In the genomic region with DNA sequence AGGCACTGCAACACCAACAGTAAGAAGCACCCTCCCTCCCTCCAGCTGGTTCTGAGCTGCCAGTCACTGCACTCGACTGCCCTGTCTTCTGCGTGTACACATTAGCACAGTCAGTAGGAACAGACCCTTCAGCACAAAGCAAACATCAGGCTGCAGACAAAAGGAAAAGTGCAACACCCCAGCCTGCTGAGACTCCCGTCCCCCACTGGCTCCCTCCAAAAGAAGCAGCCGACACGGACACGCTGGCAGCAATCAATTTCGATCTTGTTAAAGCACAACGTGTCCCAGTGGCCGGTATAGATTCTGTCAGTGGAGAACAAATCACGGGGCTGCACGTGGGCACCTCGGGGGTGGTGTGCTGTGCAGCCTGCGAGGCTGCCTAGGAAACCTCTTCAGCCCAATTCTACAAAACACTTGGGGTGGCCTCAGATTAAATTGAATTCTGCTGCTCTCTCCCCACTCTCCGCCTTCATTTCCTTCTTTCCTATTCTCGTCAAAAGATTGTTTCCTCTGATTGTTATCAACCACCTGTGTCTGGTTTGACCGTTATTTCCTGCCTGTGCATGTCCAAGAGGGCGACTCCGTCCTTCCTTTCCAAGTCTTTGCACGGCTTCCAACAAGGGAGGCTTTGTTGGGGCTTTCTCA, we compare ENCODE assay signal across 10 cellular contexts. TPM values are rescaled to one million over a fixed set of nuclear protein-coding genes. Genes with fewer than 3 reads are reported as not detected.
A peak's percentile ranks its signal among the peaks of the same experiment; 100 is the strongest.
DNase-seq lines count a peak whose midpoint lies in the region; ATAC-seq lines count a peak whose summit lies in the region.
"Had no signal": no experiment of that assay in that cellular context is flagged by ENCODE, and none has a peak within 500 bp of the region (broad histone marks: within the 10 kb centered on the region; RNA-seq: fewer than 3 reads in every experiment).

No MANE protein-coding gene starts in this region.

- H3K36me3 Mint-ChIP-seq in activated T-cell treated with anti-CD3 and anti-CD28 coated beads, Interleukin-2, amount 50 U/mL, for 4 hours (ENCODE audit: insufficient read depth) = peaks cover 46% of the 10 kb centered on the region
- H3K36me3 Mint-ChIP-seq in stimulated activated memory B cell treated with anti-CD40 and anti-IgM and Interleukin-4, amounts not matched to agents 10 μg/mL and 1 μg/mL and 100 μg/mL, for 72 hours = peaks cover 51% of the 10 kb centered on the region

- peak overlapping the region; percentile 52 for H3K4me3 Mint-ChIP-seq in activated T-cell treated with anti-CD3 and anti-CD28 coated beads, Interleukin-2, amount 50 U/mL, for 4 hours
- no peak overlapping the region for H3K4me3 Mint-ChIP-seq in stimulated activated memory B cell treated with anti-CD40 and anti-IgM and Interleukin-4, amounts not matched to agents 10 μg/mL and 1 μg/mL and 100 μg/mL, for 72 hours

- ATAC-seq in activated T-cell treated with anti-CD3 and anti-CD28 coated beads, Interleukin-2, amount 50 U/mL, for 4 hours = peak; percentile 49 to 50
- ATAC-seq in stimulated activated memory B cell treated with anti-CD40 and anti-IgM and Interleukin-4, amounts not matched to agents 10 μg/mL and 1 μg/mL and 100 μg/mL, for 72 hours = no peak
- ATAC-seq in GM21576 (IDR thresholded peaks at IDR 0.05; ENCODE audit: unreplicated experiment) (no peak), HG03159 (IDR thresholded peaks at IDR 0.05; ENCODE audit: unreplicated experiment) (no peak), GM18502 (IDR thresholded peaks at IDR 0.05; ENCODE audit: poor library complexity, unreplicated experiment) (no peak)

- H3K9ac ChIP-seq in SK-N-MC (ENCODE audit: insufficient read length) = no peak overlapping the region

- no peaks in the 10 kb centered on the region for H3K9me3 ChIP-seq in SK-N-MC (ENCODE audit: low read depth, low read length)
- H3K9me3 ChIP-seq: Peyer's patch had no signal

- no peaks in the 10 kb centered on the region for H3K27me3 Mint-ChIP-seq in activated T-cell treated with anti-CD3 and anti-CD28 coated beads, Interleukin-2, amount 50 U/mL, for 4 hours (ENCODE audit: low read depth)
- no peaks in the 10 kb centered on the region for H3K27me3 Mint-ChIP-seq in stimulated activated memory B cell treated with anti-CD40 and anti-IgM and Interleukin-4, amounts not matched to agents 10 μg/mL and 1 μg/mL and 100 μg/mL, for 72 hours

- H3K27ac Mint-ChIP-seq in stimulated activated memory B cell treated with anti-CD40 and anti-IgM and Interleukin-4, amounts not matched to agents 10 μg/mL and 1 μg/mL and 100 μg/mL, for 72 hours = peak overlapping the region; percentile 12

- peaks cover 37% of the 10 kb centered on the region for H3K4me1 Mint-ChIP-seq in activated T-cell treated with anti-CD3 and anti-CD28 coated beads, Interleukin-2, amount 50 U/mL, for 4 hours (ENCODE audit: low read depth)
- H3K4me1 Mint-ChIP-seq in stimulated activated memory B cell treated with anti-CD40 and anti-IgM and Interleukin-4, amounts not matched to agents 10 μg/mL and 1 μg/mL and 100 μg/mL, for 72 hours = peaks cover 22% of the 10 kb centered on the region

- no peak overlapping the region for H3K4me3 ChIP-seq in SK-N-MC
- H3K4me3 ChIP-seq: Peyer's patch had no signal

- H3K36me3 ChIP-seq in SK-N-MC (ENCODE audit: insufficient read depth, low read length) = no peaks in the 10 kb centered on the region

- 0 out of 2 replicates have a peak overlapping the region, but pooled peaks have one; percentile 2 for H3K27ac ChIP-seq in SK-N-MC
- H3K27ac ChIP-seq: C4-2B had no signal

- H3K9me3 Mint-ChIP-seq in activated T-cell treated with anti-CD3 and anti-CD28 coated beads, Interleukin-2, amount 50 U/mL, for 4 hours = no peaks in the 10 kb centered on the region
- no peaks in the 10 kb centered on the region for H3K9me3 Mint-ChIP-seq in stimulated activated memory B cell treated with anti-CD40 and anti-IgM and Interleukin-4, amounts not matched to agents 10 μg/mL and 1 μg/mL and 100 μg/mL, for 72 hours

- no peak for DNase-seq in activated T-cell treated with anti-CD3 and anti-CD28 coated beads, Interleukin-2, amount 50 U/mL, for 4 hours
- no peak for DNase-seq in activated T-cell treated with anti-CD3 and anti-CD28 coated beads, Interleukin-2, amount 50 U/mL, for 1 hour
- no peak for DNase-seq in SK-N-MC (ENCODE audit: low read depth, low spot score)
- peak; percentile 78 for DNase-seq in glomerular endothelial cell (ENCODE audit: extremely low read depth, low read depth, low spot score)

RNA-seq across cellular contexts. Expression of a gene that starts 38.7 kb away (rescaled TPM):
- total RNA-seq in activated T-cell treated with anti-CD3 and anti-CD28 coated beads, Interleukin-2, amount 50 U/mL, for 4 hours = 10 to 100 TPM; 15.3 to 20.8 (median 19.3) TPM
- 24.3 and 26.8 TPM in 2 replicates for total RNA-seq in glomerular endothelial cell

Comparison
In these comparisons a context has a peak if more than half of its experiments do, and no peak if none do; other contexts are left out.
1. ATAC-seq: peak in activated T-cell treated with anti-CD3 and anti-CD28 coated beads, Interleukin-2, amount 50 U/mL, for 4 hours (2 of 2); none in stimulated activated memory B cell treated with anti-CD40 and anti-IgM and Interleukin-4, amounts not matched to agents 10 μg/mL and 1 μg/mL and 100 μg/mL, for 72 hours (single experiment), GM21576 (single experiment), HG03159 (single experiment) and GM18502 (single experiment).